Comparison of ENCODE assay signal across 17 cellular contexts in the genomic region with DNA sequence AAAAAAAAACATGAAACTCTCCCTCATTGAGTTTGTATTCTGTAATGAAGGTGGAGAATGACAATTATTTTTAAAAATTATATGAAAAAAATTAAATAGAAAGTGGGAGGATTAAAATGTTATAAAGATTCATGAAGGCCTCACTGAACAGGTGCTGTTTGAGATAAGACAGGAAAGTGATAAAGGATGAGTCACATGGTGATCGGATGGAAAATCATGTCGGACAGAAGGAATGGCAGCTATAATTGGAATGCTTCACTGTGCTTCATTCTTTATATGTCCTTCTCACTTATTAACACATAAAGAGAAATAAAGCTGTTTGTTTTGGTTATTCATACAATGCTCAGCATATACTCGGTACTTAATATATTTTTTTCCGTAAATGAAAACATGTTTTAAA.
DNase-seq lines count a peak whose midpoint lies in the region; ATAC-seq, FAIRE-seq and TF ChIP-seq lines count a peak whose summit lies in the region.
"Had no signal": no experiment of that assay in that cellular context is flagged by ENCODE, and none has a peak within 500 bp of the region (broad histone marks: within the 10 kb centered on the region; RNA-seq: fewer than 3 reads in every experiment).

No MANE protein-coding gene starts in this region.

- H3K9ac ChIP-seq in HUES48 (ENCODE audit: low read depth, low read length) (no peak overlapping the region), adipocyte (ENCODE audit: low read length) (peak overlapping the region; percentile 81)

- no peak for TF ChIP-seq CTCF in foreskin keratinocyte (conservative IDR thresholded peaks at IDR 0.05)

- H3K27ac ChIP-seq in HUES48 (ENCODE audit: low read depth, low read length): peak overlapping the region; percentile 88
- peak overlapping the region; percentile 84 for H3K27ac ChIP-seq in foreskin keratinocyte
- H3K27ac ChIP-seq in small intestine (ENCODE audit: low read depth in 1 of 2, low read length in 1 of 2): no peak overlapping the region
- H3K27ac ChIP-seq: colonic mucosa had no signal

- DNase-seq in adipocyte (ENCODE audit: low read depth) (peak; percentile 21), foreskin keratinocyte (peak in 1 of 2 donors; percentile 75), small intestine (peak; percentile 3), HK-2 (ENCODE audit: unreplicated experiment) (no peak)
- DNase-seq in activated CD4-positive, CD25-positive, alpha-beta regulatory T cell treated with anti-CD3 and anti-CD28 coated beads, Interleukin-2, amount 50 U/mL, for 72 hours: no peak
- DNase-seq: activated B cell treated with CpG ODN at 0.5 μM for 24 hours; activated CD8-positive, alpha-beta memory T cell treated with anti-CD3 and anti-CD28 coated beads, Interleukin-2, amount 50 U/mL, for 48 hours; activated naive CD8-positive, alpha-beta T cell treated with anti-CD3 and anti-CD28 coated beads for 36 hours; CD8-positive, alpha-beta T cell; colonic mucosa; gastrocnemius medialis; naive thymus-derived CD8-positive, alpha-beta T cell; NCI-H1436; NCI-H82 had no signal

- H3K4me1 ChIP-seq in HUES48 (ENCODE audit: control insufficient read depth, insufficient read depth, low read length): peaks cover 13% of the 10 kb centered on the region
- peaks cover 29% of the 10 kb centered on the region for H3K4me1 ChIP-seq in adipocyte (ENCODE audit: control insufficient read depth, insufficient read depth, low read length)
- peaks cover 46% of the 10 kb centered on the region for H3K4me1 ChIP-seq in foreskin keratinocyte
- no peaks in the 10 kb centered on the region for H3K4me1 ChIP-seq in small intestine (ENCODE audit: control insufficient read depth in 2 of 2, insufficient read depth in 1 of 2, low read depth in 1 of 2, low read length in 1 of 2)
- H3K4me1 ChIP-seq: colonic mucosa, gastrocnemius medialis had no signal

- H3K4me3 ChIP-seq in HUES48 (ENCODE audit: low read depth, low read length): no peak overlapping the region
- peak overlapping the region; percentile 68 for H3K4me3 ChIP-seq in adipocyte (ENCODE audit: low read length)
- no peak overlapping the region for H3K4me3 ChIP-seq in small intestine (ENCODE audit: low read depth in 1 of 2, low read length in 2 of 2)
- H3K4me3 ChIP-seq: colonic mucosa, gastrocnemius medialis, skin epidermis had no signal

- H3K27me3 ChIP-seq in HUES48 (ENCODE audit: control insufficient read depth, insufficient read depth, low read length) (no peaks in the 10 kb centered on the region), adipocyte (replicated peaks; ENCODE audit: control insufficient read depth, insufficient read depth, low read length) (no peaks in the 10 kb centered on the region), foreskin keratinocyte (no peaks in the 10 kb centered on the region), small intestine (ENCODE audit: control insufficient read depth in 2 of 2, insufficient read depth in 2 of 2, low read length in 2 of 2) (no peaks in the 10 kb centered on the region)
- H3K27me3 ChIP-seq: colonic mucosa, gastrocnemius medialis had no signal

- ATAC-seq in foreskin keratinocyte: no peak
- no peak for ATAC-seq in GM21786 (IDR thresholded peaks at IDR 0.05; ENCODE audit: unreplicated experiment)
- ATAC-seq: CD8-positive, alpha-beta T cell; gastrocnemius medialis; naive thymus-derived CD8-positive, alpha-beta T cell had no signal

- H3K36me3 ChIP-seq in HUES48 (ENCODE audit: control insufficient read depth, insufficient read depth, low read length): no peaks in the 10 kb centered on the region
- H3K36me3 ChIP-seq in adipocyte (ENCODE audit: control insufficient read depth, insufficient read depth, low read length, severe bottlenecking): no peaks in the 10 kb centered on the region
- H3K36me3 ChIP-seq in small intestine (ENCODE audit: control insufficient read depth in 2 of 2, insufficient read depth in 2 of 2, low read length in 2 of 2): no peaks in the 10 kb centered on the region
- H3K36me3 ChIP-seq: colonic mucosa, gastrocnemius medialis had no signal

- 67 to 77% (median 75%) methylated on average over 4 of the region's 4 CpGs for WGBS in small intestine, 3 donors

- no peak for FAIRE-seq in small intestine (lab: Jason Lieb, UNC)

- H3K9me3 ChIP-seq in HUES48 (ENCODE audit: control insufficient read depth, insufficient read depth, low read length) (no peaks in the 10 kb centered on the region), adipocyte (ENCODE audit: control insufficient read depth, low read length) (no peaks in the 10 kb centered on the region), small intestine (ENCODE audit: control insufficient read depth, low read depth) (no peaks in the 10 kb centered on the region)
- H3K9me3 ChIP-seq: colonic mucosa, gastrocnemius medialis had no signal

Comparison
In these comparisons a context has a peak if more than half of its experiments do, and no peak if none do; other contexts are left out.
1. H3K27ac ChIP-seq: peak in HUES48 (single experiment) and foreskin keratinocyte (single experiment); none in small intestine (0 of 2).
2. DNase-seq: peak in adipocyte (single experiment) and small intestine (single experiment); none in activated CD4-positive, CD25-positive, alpha-beta regulatory T cell treated with anti-CD3 and anti-CD28 coated beads, Interleukin-2, amount 50 U/mL, for 72 hours (single experiment) and HK-2 (single experiment).